23 cellular contexts compared by ENCODE assay signal in genomic region chr19:28307460-28307859, GRCh38.
DNase-seq lines count a peak whose midpoint lies in the region; ATAC-seq, FAIRE-seq and TF ChIP-seq lines count a peak whose summit lies in the region.
"Had no signal": no experiment of that assay in that cellular context is flagged by ENCODE, and none has a peak within 500 bp of the region (broad histone marks: within the 10 kb centered on the region; RNA-seq: fewer than 3 reads in every experiment).

No MANE protein-coding gene starts in this region.

- no peak overlapping the region for H3K4me2 ChIP-seq in astrocyte (ENCODE audit: low read length)

- DNase-seq in Right ventricle myocardium superior = no peak
- DNase-seq in right atrium auricular region (ENCODE audit: low spot score) = no peak
- DNase-seq in astrocyte (ENCODE audit: low read depth) = peak; percentile 66
- peak; percentile 16 for DNase-seq in fibroblast of the conjunctiva (ENCODE audit: low read depth)
- no peak for DNase-seq in progenitor cell of endocrine pancreas (ENCODE audit: low spot score, unreplicated experiment)
- DNase-seq in NCI-H526 treated with DMSO at 0.1 percent for 48 hours (lab: John Stamatoyannopoulos, UW) = no peak
- no peak for DNase-seq in colonic mucosa
- DNase-seq: 8988T; C1 segment of cervical spinal cord; CD8-positive, alpha-beta memory T cell; DMS53; GOT3; Karpas-422; NCI-H1048; NCI-H1436; NCI-H1930; NCI-H226; NCI-H524 treated with DMSO at 0.1 percent for 48 hours; PC-3 had no signal

- no peak for FAIRE-seq in astrocyte (lab: Jason Lieb, UNC)
- FAIRE-seq: GM12891 had no signal

- no peak overlapping the region for H2AFZ ChIP-seq in astrocyte (ENCODE audit: low read depth, low read length)

- H3K27ac Mint-ChIP-seq in astrocyte (ENCODE audit: unreplicated experiment) (no peak overlapping the region), progenitor cell of endocrine pancreas (no peak overlapping the region)
- H3K27ac Mint-ChIP-seq: CD8-positive, alpha-beta memory T cell had no signal

- H3K4me1 Mint-ChIP-seq in astrocyte (ENCODE audit: low read depth, unreplicated experiment) (peaks cover 9% of the 10 kb centered on the region), progenitor cell of endocrine pancreas (ENCODE audit: low read depth) (no peaks in the 10 kb centered on the region)
- H3K4me1 Mint-ChIP-seq: CD8-positive, alpha-beta memory T cell had no signal

- H3K4me1 ChIP-seq in right atrium auricular region = no peaks in the 10 kb centered on the region
- no peaks in the 10 kb centered on the region for H3K4me1 ChIP-seq in astrocyte (ENCODE audit: insufficient read depth, low read length)
- H3K4me1 ChIP-seq in colonic mucosa = no peaks in the 10 kb centered on the region

- H3K9me3 Mint-ChIP-seq in astrocyte (ENCODE audit: unreplicated experiment) (peaks cover 2% of the 10 kb centered on the region), progenitor cell of endocrine pancreas (ENCODE audit: low read depth) (no peaks in the 10 kb centered on the region)

- H3K36me3 Mint-ChIP-seq in astrocyte (ENCODE audit: low read depth, unreplicated experiment) = peaks cover 2% of the 10 kb centered on the region
- H3K36me3 Mint-ChIP-seq in progenitor cell of endocrine pancreas (ENCODE audit: insufficient read depth) = no peaks in the 10 kb centered on the region
- H3K36me3 Mint-ChIP-seq: CD8-positive, alpha-beta memory T cell had no signal

- H3K9ac ChIP-seq in astrocyte (ENCODE audit: low read length) = no peak overlapping the region
- H3K9ac ChIP-seq in colonic mucosa (ENCODE audit: low read depth in 2 of 2, low read length in 2 of 2) = no peak overlapping the region

- peak; percentile 53 for ATAC-seq in Right ventricle myocardium superior (ENCODE audit: poor library complexity)
- no peak for ATAC-seq in GM21447 (IDR thresholded peaks at IDR 0.05; ENCODE audit: unreplicated experiment)
- ATAC-seq: PC-3 had no signal

- no peak for TF ChIP-seq CTCF in right atrium auricular region (IDR thresholded peaks at IDR 0.05)
- TF ChIP-seq CTCF in astrocyte (IDR thresholded peaks at IDR 0.05; ENCODE audit: insufficient read depth, low read depth, low read length) = no peak
- no peak for TF ChIP-seq CTCF in progenitor cell of endocrine pancreas (IDR thresholded peaks at IDR 0.05; ENCODE audit: unreplicated experiment)
- no peak for TF ChIP-seq CTCF in colonic mucosa (IDR thresholded peaks at IDR 0.05)

- H4K20me1 ChIP-seq in astrocyte (ENCODE audit: insufficient read depth, low read length) = no peaks in the 10 kb centered on the region

- no peaks in the 10 kb centered on the region for H3K79me2 ChIP-seq in astrocyte (ENCODE audit: insufficient read depth, low read length)

- H3K9me3 ChIP-seq in right atrium auricular region (no peaks in the 10 kb centered on the region), astrocyte (ENCODE audit: insufficient read depth, low read depth, low read length) (no peaks in the 10 kb centered on the region), colonic mucosa (no peaks in the 10 kb centered on the region)

- intact Hi-C loops in Right ventricle myocardium superior (cut with DNase I) (no loop called here), colonic mucosa (cut with DNase I) (no loop called here)

- H3K36me3 ChIP-seq in right atrium auricular region (no peaks in the 10 kb centered on the region), astrocyte (ENCODE audit: insufficient read depth, low read length) (no peaks in the 10 kb centered on the region), colonic mucosa (no peaks in the 10 kb centered on the region)
- H3K36me3 ChIP-seq: SJSA1 had no signal

- H3K27ac ChIP-seq in right atrium auricular region = no peak overlapping the region
- no peak overlapping the region for H3K27ac ChIP-seq in astrocyte (ENCODE audit: low read depth, low read length)
- H3K27ac ChIP-seq in colonic mucosa = no peak overlapping the region
- H3K27ac ChIP-seq: HL-60, SJSA1 had no signal

- H3K27me3 Mint-ChIP-seq in astrocyte (ENCODE audit: low read depth, unreplicated experiment) = peaks cover 4% of the 10 kb centered on the region
- peaks cover 4% of the 10 kb centered on the region for H3K27me3 Mint-ChIP-seq in progenitor cell of endocrine pancreas
- H3K27me3 Mint-ChIP-seq: CD8-positive, alpha-beta memory T cell had no signal

- H3K4me3 Mint-ChIP-seq in astrocyte (ENCODE audit: unreplicated experiment) (no peak overlapping the region), progenitor cell of endocrine pancreas (ENCODE audit: low read depth) (no peak overlapping the region)
- H3K4me3 Mint-ChIP-seq: CD8-positive, alpha-beta memory T cell had no signal

- H3K27me3 ChIP-seq in right atrium auricular region (no peaks in the 10 kb centered on the region), astrocyte (ENCODE audit: insufficient read depth, low read length) (no peaks in the 10 kb centered on the region), colonic mucosa (no peaks in the 10 kb centered on the region)
- H3K27me3 ChIP-seq: SJSA1 had no signal

- H3K4me3 ChIP-seq in right atrium auricular region (no peak overlapping the region), astrocyte (ENCODE audit: insufficient read depth, low read depth, low read length) (no peak overlapping the region), colonic mucosa (no peak overlapping the region)
- H3K4me3 ChIP-seq: SJSA1 had no signal

Comparison
In these comparisons a context has a peak if more than half of its experiments do, and no peak if none do; other contexts are left out.
1. DNase-seq: peak in astrocyte (single experiment) and fibroblast of the conjunctiva (single experiment); none in Right ventricle myocardium superior (single experiment), right atrium auricular region (single experiment), progenitor cell of endocrine pancreas (single experiment), NCI-H526 treated with DMSO at 0.1 percent for 48 hours (single experiment) and colonic mucosa (single experiment).